Comparison of ENCODE assay signal across 15 cellular contexts in genomic region chr15:101359365-101359947, GRCh38.
DNase-seq lines count a peak whose midpoint lies in the region; ATAC-seq and TF ChIP-seq lines count a peak whose summit lies in the region.
"Had no signal": no experiment of that assay in that cellular context is flagged by ENCODE, and none has a peak within 500 bp of the region (broad histone marks: within the 10 kb centered on the region; RNA-seq: fewer than 3 reads in every experiment).

No MANE protein-coding gene starts in this region.

- H3K4me3 Mint-ChIP-seq in MCF 10A (ENCODE audit: unreplicated experiment) = no peak overlapping the region

- in situ Hi-C loops in transverse colon (cut with MboI; ENCODE audit: low pct_ligation_motif_present in 1 of 4, low pct_unique_long_range_greater_than_20kb in 1 of 4, low sequenced_read_pairs in 3 of 4) = no loop called here

- H3K4me1 Mint-ChIP-seq in MCF 10A (ENCODE audit: insufficient read depth, unreplicated experiment) = peaks cover 41% of the 10 kb centered on the region

- DNase-seq in DMS53 (lab: John Stamatoyannopoulos, UW) = peak; percentile 92
- DNase-seq in M059J (ENCODE audit: low read depth) = peak; percentile 27
- peak; percentile 77 for DNase-seq in MCF 10A (ENCODE audit: unreplicated experiment)
- DNase-seq in occipital lobe (lab: John Stamatoyannopoulos, UW) = peak; percentile 16
- DNase-seq in HuH-7 (ENCODE audit: low spot score) = no peak
- no peak for DNase-seq in AG20443 (ENCODE audit: low spot score)
- DNase-seq in transverse colon = no peak
- DNase-seq: activated CD4-positive, alpha-beta T cell treated with anti-CD3 and anti-CD28 coated beads for 1 hour; GDM1; mucosa of descending colon; stimulated activated CD4-positive, alpha-beta T cell treated with anti-CD3 and anti-CD28 coated beads, Interleukin-15, amount 100 ng/mL, for 24 hours; T-helper 2 cell had no signal

- TF ChIP-seq POLR2A in transverse colon (IDR thresholded peaks at IDR 0.05) = no peak

- H3K27me3 ChIP-seq in transverse colon = no peaks in the 10 kb centered on the region

- TF ChIP-seq EP300 in transverse colon (IDR thresholded peaks at IDR 0.05; ENCODE audit: low read depth) = no peak

- no peaks in the 10 kb centered on the region for H3K36me3 ChIP-seq in transverse colon
- H3K36me3 ChIP-seq: suprapubic skin had no signal

- POLR2A ChIA-PET in MCF 10A (lab: Yijun Ruan, JAX) = interaction anchor here (0.7 to 3.0 kb wide), 8 partner anchors 12 to 637 kb away, joined by 3 to 43 read pairs (median 4); partner anchors contain the start of gene SNRPA1

- intact Hi-C loops in MCF 10A (cut with micrococcal nuclease) = loop anchor here (2.0 to 5.0 kb wide), 2 partner anchors 65 to 88 kb away; partner anchors contain the start of gene SNRPA1
- intact Hi-C loops in transverse colon (cut with DNase I; ENCODE audit: low total_unique reads) = no loop called here

- ATAC-seq in GM18498 (IDR thresholded peaks at IDR 0.05; ENCODE audit: unreplicated experiment) = no peak
- ATAC-seq: mucosa of descending colon had no signal

- no TSS peak for BruUV-seq in MCF 10A (replicated peaks; lab: Mats Ljungman, UMichigan)

- peaks cover 5% of the 10 kb centered on the region for H3K36me3 Mint-ChIP-seq in MCF 10A (ENCODE audit: insufficient read depth, unreplicated experiment)

- CTCF ChIA-PET in MCF 10A (lab: Yijun Ruan, JAX) = interaction anchor here (0.7 to 1.3 kb wide), 4 partner anchors 62 to 281 kb away, joined by 3 to 4 read pairs (median 4); no protein-coding TSS in a partner anchor

- no peaks in the 10 kb centered on the region for H3K9me3 ChIP-seq in transverse colon
- H3K9me3 ChIP-seq: mucosa of descending colon, suprapubic skin had no signal

- no peak overlapping the region for H3K4me3 ChIP-seq in transverse colon
- H3K4me3 ChIP-seq: mucosa of descending colon, suprapubic skin had no signal

- H3K4me1 ChIP-seq in transverse colon = no peaks in the 10 kb centered on the region
- H3K4me1 ChIP-seq: parathyroid adenoma had no signal

- 65 to 74% methylated on average over 4 to 6 of the region's 9 CpGs for WGBS in transverse colon (ENCODE audit: low coverage in 1 of 2), 2 donors

- peak overlapping the region; percentile 33 for H3K27ac Mint-ChIP-seq in MCF 10A (ENCODE audit: low read depth, unreplicated experiment)

- TF ChIP-seq CTCF in MCF 10A (IDR thresholded peaks at IDR 0.05; ENCODE audit: unreplicated experiment) = no peak
- TF ChIP-seq CTCF in transverse colon (IDR thresholded peaks at IDR 0.05) = no peak

- H3K27me3 Mint-ChIP-seq in MCF 10A (ENCODE audit: insufficient read depth, unreplicated experiment) = no peaks in the 10 kb centered on the region

- H3K27ac ChIP-seq in transverse colon = no peak overlapping the region
- H3K27ac ChIP-seq: parathyroid adenoma, suprapubic skin had no signal

- peaks cover 2% of the 10 kb centered on the region for H3K9me3 Mint-ChIP-seq in MCF 10A (ENCODE audit: unreplicated experiment)

Comparison
In these comparisons a context has a peak if more than half of its experiments do, and no peak if none do; other contexts are left out.
1. DNase-seq: peak in DMS53 (single experiment), M059J (single experiment), MCF 10A (single experiment) and occipital lobe (single experiment); none in HuH-7 (single experiment), AG20443 (single experiment) and transverse colon (single experiment).